ENCODE assay signal across 19 cellular contexts in the genomic region with DNA sequence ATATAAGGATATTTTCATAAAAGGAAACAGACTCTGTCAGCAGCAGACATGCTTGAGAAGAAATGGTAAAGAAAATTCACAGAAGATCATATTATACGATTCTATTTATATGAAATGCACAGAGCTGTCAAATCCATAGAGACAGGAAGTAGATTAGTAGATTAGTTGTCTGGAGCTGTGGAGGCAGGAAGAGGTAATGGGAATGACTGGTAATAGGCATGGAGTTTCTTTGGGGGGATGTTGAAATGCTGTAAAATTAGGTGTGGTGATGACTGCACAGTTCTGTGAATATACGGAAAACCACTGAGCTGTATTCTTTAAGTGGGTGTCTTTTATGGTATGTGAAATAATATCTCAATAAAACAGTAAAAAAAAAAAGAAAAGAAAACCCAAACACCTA.
"Had no signal": no experiment of that assay in that cellular context is flagged by ENCODE, and none has a peak within 500 bp of the region (broad histone marks: within the 10 kb centered on the region; RNA-seq: fewer than 3 reads in every experiment).

No MANE protein-coding gene starts in this region.

- FAIRE-seq: keratinocyte, small intestine had no signal

- H3K27me3 ChIP-seq: gastrocnemius medialis, left lung, pancreas, suprapubic skin, tibial artery, upper lobe of left lung, vagina had no signal

- DNase-seq: gastrocnemius medialis; immature natural killer cell; left lung; lower lobe of right lung; mesenchymal stem cell; naive B cell; occipital lobe; pancreas; right cardiac atrium; small intestine; stimulated activated CD4-positive, alpha-beta T cell treated with anti-CD3 and anti-CD28 coated beads, Interleukin-2, amount 100 ng/mL, for 48 hours; stimulated activated CD8-positive, alpha-beta memory T cell treated with anti-CD3 and anti-CD28 coated beads, Interleukin-4, amount 100 ng/mL, for 48 hours; stimulated activated naive CD8-positive, alpha-beta T cell treated with anti-CD3 and anti-CD28 coated beads, Interleukin-15, Interleukin-2, amounts not matched to agents 100 U/mL and 50 U/mL, for 24 hours; tibial artery; upper lobe of left lung had no signal

- ATAC-seq: gastrocnemius medialis; left lung; lower lobe of right lung; pancreas; right cardiac atrium; stimulated activated effector memory CD8-positive, alpha-beta T cell treated with anti-CD3 and anti-CD28 coated beads, Interleukin-12 subunit alpha, Interleukin-12 subunit beta, amount 100 ng/mL, for 72 hours; stimulated activated naive CD8-positive, alpha-beta T cell treated with anti-CD3 and anti-CD28 coated beads, Interleukin-15, Interleukin-2, amounts not matched to agents 100 U/mL and 50 U/mL, for 24 hours had no signal

- H3K27ac ChIP-seq: gastrocnemius medialis, left lung, lower lobe of right lung, pancreas, suprapubic skin, tibial artery, upper lobe of left lung, vagina had no signal

- H3K4me1 ChIP-seq: gastrocnemius medialis, left lung, lower lobe of right lung, pancreas, suprapubic skin, upper lobe of left lung, vagina had no signal

- H3K36me3 ChIP-seq: gastrocnemius medialis, pancreas, suprapubic skin, upper lobe of left lung, vagina had no signal

- H3K9me3 ChIP-seq: gastrocnemius medialis, left lung, lower lobe of right lung, pancreas, suprapubic skin, upper lobe of left lung, vagina had no signal

- H3K4me3 ChIP-seq: gastrocnemius medialis, left lung, lower lobe of right lung, pancreas, suprapubic skin, tibial artery, upper lobe of left lung, vagina had no signal
